Comparison of ENCODE assay signal across 8 cellular contexts in genomic region chr1:27603962-27604578, GRCh38. TPM values are rescaled to one million over a fixed set of nuclear protein-coding genes. Genes with fewer than 3 reads are reported as not detected.
DNase-seq lines count a peak whose midpoint lies in the region; ATAC-seq, FAIRE-seq and TF ChIP-seq lines count a peak whose summit lies in the region.

TSS of gene AHDC1 (minus strand) at chr1:27604144. CDS start at chr1:27552115, 52,029 bp downstream.

- TF ChIP-seq EP300 in A549 (IDR thresholded peaks at IDR 0.05): no peak

- POLR2A ChIA-PET in A549 (lab: Yijun Ruan, JAX): interaction anchor here (1.0 kb wide), 1 partner anchor 47 kb away, joined by 6 read pairs; no protein-coding TSS in a partner anchor

- peaks cover 46% of the 10 kb centered on the region for H3K4me1 ChIP-seq in A549

- CTCF ChIA-PET in A549 (lab: Yijun Ruan, JAX): interaction anchor here (1.2 to 23.7 kb wide), 8 partner anchors 34 to 304 kb away, joined by 3 to 314 read pairs (median 40); no protein-coding TSS in a partner anchor

- H3K9me3 ChIP-seq in A549: no peaks in the 10 kb centered on the region

- TF ChIP-seq CTCF in A549 (IDR thresholded peaks at IDR 0.05) (no peak), HL-60 (IDR thresholded peaks at IDR 0.05; ENCODE audit: insufficient read depth, low read length) (no peak)

- peak; percentile 71 to 76 for ATAC-seq in A549
- peak; percentile 62 for ATAC-seq in GM18909 (IDR thresholded peaks at IDR 0.05; ENCODE audit: poor library complexity, unreplicated experiment)

- H3K4me3 ChIP-seq in A549: peak within 1 kb of the TSS; percentile 90
- H3K4me3 ChIP-seq in HL-60 (replicated peaks; ENCODE audit: insufficient read depth, low read length): peak within 1 kb of the TSS; percentile 81

- no peak for FAIRE-seq in A549 (lab: Jason Lieb, UNC)

- H3K4me2 ChIP-seq in A549: peak within 1 kb of the TSS; percentile 99

- 0 out of 5 replicates have a peak, but pooled peaks of 1 of the 2 experiments have one; percentile 16 for TF ChIP-seq RAD21 in A549 (conservative IDR thresholded peaks at IDR 0.05 in 1 of 2, IDR thresholded peaks at IDR 0.05 in 1 of 2)

- peak; percentile 65 for TF ChIP-seq POLR2A in A549 (IDR thresholded peaks at IDR 0.05; ENCODE audit: low read length)

- peak within 1 kb of the TSS; percentile 83 to 89 for H3K27ac ChIP-seq in A549
- peak within 1 kb of the TSS; percentile 48 for H3K27ac ChIP-seq in HL-60 (replicated peaks)

- peak; percentile 80 to 88 for DNase-seq in A549 (ENCODE audit: low read depth in 1 of 2, low spot score in 1 of 2)
- DNase-seq in HL-60 (ENCODE audit: low read depth in 1 of 2, low spot score in 1 of 2): peak; percentile 79 to 90
- peak; percentile 77 to 79 for DNase-seq in NOMO-1 (lab: John Stamatoyannopoulos, UW; ENCODE audit: unreplicated experiment in 2 of 2)
- peak; percentile 95 for DNase-seq in activated CD8-positive, alpha-beta memory T cell treated with anti-CD3 and anti-CD28 coated beads for 24 hours
- DNase-seq in effector CD4-positive, alpha-beta T cell: peak; percentile 92
- peak; percentile 93 to 94 for DNase-seq in lung microvascular endothelial cell (ENCODE audit: low read depth in 2 of 2)
- peak; percentile 75 to 82 (median 80) for DNase-seq in stimulated activated CD4-positive, alpha-beta T cell treated with anti-CD3 and anti-CD28 coated beads, TNF-alpha, amount 100 ng/mL, for 1 hour (ENCODE audit: low read depth in 3 of 3, low spot score in 1 of 3)

- 6% methylated on average over 2 of the region's 65 CpGs for WGBS in A549 (ENCODE audit: missing lambda C conversion rate)

- H3K27me3 ChIP-seq in HL-60 (ENCODE audit: insufficient read depth, poor library complexity, severe bottlenecking): no peaks in the 10 kb centered on the region

TF ChIP-seq in A549, 52 proteins besides CTCF, POLR2A, EP300 and RAD21:
- TF ChIP-seq JUN (IDR thresholded peaks at IDR 0.05) (peak in 1 of 2 experiments; percentile 31; a peak in 1 of 5 replicates), SREBF2 (IDR thresholded peaks at IDR 0.05) (no peak), CBX2 (IDR thresholded peaks at IDR 0.05; ENCODE audit: borderline replicate concordance, low read depth) (no peak)

RNA-seq across cellular contexts. Expression of gene AHDC1, which starts in this region (rescaled TPM):
- polyA plus RNA-seq in A549 (2011; rRNA removed) (1.3 and 2.6 TPM in 2 replicates), A549 (2017; fragmentation: RNase III; extraction: RNeasy Plus Mini Kit Qiagen cat#74134 plus additional on column Dnase treatment) (9.8 to 11.5 TPM (median 10.0 TPM) in 3 replicates)
- 5.0 and 6.2 TPM in 2 replicates for polyA plus RNA-seq in A549 (2012; cell fraction: cytosol; rRNA removed)
- polyA plus RNA-seq in A549 (2012; cell fraction: nucleus; rRNA removed): 12.9 and 17.1 TPM in 2 replicates
- polyA minus RNA-seq in A549 (2011; rRNA and poly(A)+ RNA removed): 2.9 and 3.6 TPM in 2 replicates
- 5.0 and 6.7 TPM in 2 replicates for total RNA-seq in lung microvascular endothelial cell

Comparison
In these comparisons a context has a peak if more than half of its experiments do, and no peak if none do; other contexts are left out.
1. Peak in every context shown above with its lines: DNase-seq, ATAC-seq, H3K4me3 ChIP-seq and H3K27ac ChIP-seq.